ENCODE assay signal across 1 cellular context in genomic region chr19:40089462-40089861, GRCh38.
TF ChIP-seq lines count a peak whose summit lies in the region.

No MANE protein-coding gene starts in this region.

TF ChIP-seq in H1, 55 proteins besides CTCF, POLR2A, EP300 and RAD21 (continued from another document):
- TF ChIP-seq SAP30 (IDR thresholded peaks at IDR 0.05; ENCODE audit: insufficient read depth, insufficient replicate concordance, low read length) (no peak), KDM5A (IDR thresholded peaks at IDR 0.05; ENCODE audit: low read length) (no peak), KDM1A (IDR thresholded peaks at IDR 0.05; ENCODE audit: borderline replicate concordance, low read length) (no peak), JUN (IDR thresholded peaks at IDR 0.05; ENCODE audit: low read depth, low read length) (no peak)
TF ChIP-seq in H1: peak in this region for 0.
